In the genomic region with DNA sequence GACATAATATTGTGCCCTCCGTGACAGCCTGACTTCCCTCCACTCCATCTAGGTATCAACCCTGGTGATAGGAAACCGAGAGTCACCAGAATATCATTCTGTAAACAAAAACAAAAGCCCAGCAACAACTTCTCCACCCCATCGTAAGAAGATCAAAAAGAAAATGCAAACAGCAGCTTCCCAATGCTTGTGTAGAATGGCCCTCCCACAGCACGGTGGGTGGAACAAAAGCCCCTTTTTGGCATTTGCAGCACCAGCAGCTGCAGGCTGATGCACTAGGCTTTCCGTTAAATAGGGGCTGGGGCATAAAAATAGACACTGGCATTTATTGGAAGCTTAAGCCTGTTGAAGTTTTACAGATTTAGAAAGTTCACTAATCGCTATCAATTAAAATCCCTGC, we compare ENCODE assay signal across 14 cellular contexts.
A peak's percentile ranks its signal among the peaks of the same experiment; 100 is the strongest.
DNase-seq lines count a peak whose midpoint lies in the region; ATAC-seq and TF ChIP-seq lines count a peak whose summit lies in the region.
"Had no signal": no experiment of that assay in that cellular context is flagged by ENCODE, and none has a peak within 500 bp of the region (broad histone marks: within the 10 kb centered on the region; RNA-seq: fewer than 3 reads in every experiment).

No MANE protein-coding gene starts in this region.

- H3K4me3 ChIP-seq in GM23338 (no peak overlapping the region), ectodermal cell (ENCODE audit: insufficient read depth, low read depth, low read length) (peak overlapping the region; percentile 18), neural progenitor cell (peak overlapping the region; percentile 38)
- H3K4me3 ChIP-seq: MG63 had no signal

- H3K79me2 ChIP-seq in GM23338 (replicated peaks; ENCODE audit: insufficient read depth): no peaks in the 10 kb centered on the region
- no peaks in the 10 kb centered on the region for H3K79me2 ChIP-seq in neural progenitor cell (ENCODE audit: low read depth)

- no peaks in the 10 kb centered on the region for H3K9me3 ChIP-seq in ectodermal cell (ENCODE audit: control insufficient read depth, low read length)
- no peaks in the 10 kb centered on the region for H3K9me3 ChIP-seq in neural progenitor cell (ENCODE audit: low read depth)
- H3K9me3 ChIP-seq: MG63 had no signal

- H3K27me3 Mint-ChIP-seq in GM23338 (ENCODE audit: insufficient read depth, low read depth, poor library complexity) (peaks cover 10% of the 10 kb centered on the region), neural progenitor cell (ENCODE audit: insufficient read depth, low read depth) (peaks cover 6% of the 10 kb centered on the region)

- H3K27ac Mint-ChIP-seq in GM23338 (no peak overlapping the region), neural progenitor cell (peak overlapping the region; percentile 89)

- H3K4me3 Mint-ChIP-seq in GM23338 (no peak overlapping the region), neural progenitor cell (peak overlapping the region; percentile 85)

- 1 to 3% methylated on average over 5 of the region's 6 CpGs for WGBS in ectodermal cell, 2 experiments

- no peaks in the 10 kb centered on the region for H4K20me1 ChIP-seq in GM23338 (replicated peaks; ENCODE audit: insufficient read depth)
- H4K20me1 ChIP-seq in neural progenitor cell (ENCODE audit: low read depth): no peaks in the 10 kb centered on the region

- H3K27ac ChIP-seq in GM23338 (ENCODE audit: low read depth): no peak overlapping the region
- H3K27ac ChIP-seq in ectodermal cell (ENCODE audit: insufficient read depth, low read depth, low read length, poor library complexity, severe bottlenecking): peak overlapping the region; percentile 17
- H3K27ac ChIP-seq in neural progenitor cell: peak overlapping the region; percentile 0

- peaks cover 29% of the 10 kb centered on the region for H3K36me3 Mint-ChIP-seq in GM23338 (ENCODE audit: low read depth)
- no peaks in the 10 kb centered on the region for H3K36me3 Mint-ChIP-seq in neural progenitor cell

- no peaks in the 10 kb centered on the region for H3K9me2 ChIP-seq in GM23338 (ENCODE audit: insufficient read depth)

- H3K4me2 ChIP-seq in GM23338 (no peak overlapping the region), neural progenitor cell (peak overlapping the region; percentile 85)

- H3F3A ChIP-seq in GM23338 (replicated peaks; ENCODE audit: low read depth) (0 out of 2 replicates have a peak, but pooled peaks cover 6% of the 10 kb centered on the region), neural progenitor cell (ENCODE audit: low read depth) (peaks cover 21% of the 10 kb centered on the region)

- ATAC-seq in GM23338: peak; percentile 49
- no peak for ATAC-seq in HG03520 (IDR thresholded peaks at IDR 0.05; ENCODE audit: unreplicated experiment)
- no peak for ATAC-seq in stimulated activated naive CD8-positive, alpha-beta T cell treated with anti-CD3 and anti-CD28 coated beads, Interleukin-15, Interleukin-2, amounts not matched to agents 100 U/mL and 50 U/mL, for 24 hours
- ATAC-seq: SK-N-SH treated with all-trans-retinoic acid at 6 μM for 48 hours had no signal

- no peak for DNase-seq in GM23338 (ENCODE audit: low spot score)
- peak; percentile 35 for DNase-seq in NAMALWA (ENCODE audit: low spot score)
- DNase-seq in neural progenitor cell (ENCODE audit: low spot score): peak; percentile 75
- DNase-seq in stimulated activated naive CD8-positive, alpha-beta T cell treated with anti-CD3 and anti-CD28 coated beads, Interleukin-15, Interleukin-2, amounts not matched to agents 100 U/mL and 50 U/mL, for 24 hours: no peak
- no peak for DNase-seq in activated T-cell treated with anti-CD3 and anti-CD28 coated beads, Interleukin-2, amount 50 U/mL, for 48 hours
- DNase-seq: MG63, NCI-H2029 treated with DMSO at 0.1 percent for 48 hours, NCI-H345, NCI-H69, SHP77, T-helper 2 cell had no signal

- H3K36me3 ChIP-seq in GM23338 (ENCODE audit: insufficient read depth) (no peaks in the 10 kb centered on the region), ectodermal cell (ENCODE audit: control insufficient read depth, insufficient read depth, low read length) (no peaks in the 10 kb centered on the region), neural progenitor cell (no peaks in the 10 kb centered on the region)
- H3K36me3 ChIP-seq: MG63 had no signal

- H3K9me3 Mint-ChIP-seq in GM23338 (peaks cover 59% of the 10 kb centered on the region), neural progenitor cell (peaks cover 3% of the 10 kb centered on the region)

- TF ChIP-seq CTCF in GM23338 (conservative IDR thresholded peaks at IDR 0.05; ENCODE audit: low read depth in 2 of 2): no peak
- TF ChIP-seq CTCF in neural progenitor cell (IDR thresholded peaks at IDR 0.05): no peak

- no peak overlapping the region for H3K9ac ChIP-seq in neural progenitor cell

- H3K4me1 Mint-ChIP-seq in GM23338: peaks cover 24% of the 10 kb centered on the region
- peaks cover 22% of the 10 kb centered on the region for H3K4me1 Mint-ChIP-seq in neural progenitor cell

- peaks cover 8% of the 10 kb centered on the region; the same call in 1 of the 2 replicates for H3K4me1 ChIP-seq in GM23338 (ENCODE audit: insufficient read depth)
- H3K4me1 ChIP-seq in ectodermal cell (ENCODE audit: control insufficient read depth, insufficient read depth, low read length): peaks cover 10% of the 10 kb centered on the region
- peaks cover 24% of the 10 kb centered on the region for H3K4me1 ChIP-seq in neural progenitor cell

- no peak overlapping the region for H2AFZ ChIP-seq in GM23338
- peak overlapping the region; percentile 98 for H2AFZ ChIP-seq in neural progenitor cell (replicated peaks)

- H3K27me3 ChIP-seq in GM23338 (ENCODE audit: insufficient read depth) (no peaks in the 10 kb centered on the region), ectodermal cell (ENCODE audit: control insufficient read depth, insufficient read depth, low read length, poor library complexity, severe bottlenecking) (no peaks in the 10 kb centered on the region), neural progenitor cell (no peaks in the 10 kb centered on the region)
- H3K27me3 ChIP-seq: MG63 had no signal

TF ChIP-seq in GM23338, 12 proteins besides CTCF, POLR2A, EP300 and RAD21:
- TF ChIP-seq NANOG (IDR thresholded peaks at IDR 0.05; ENCODE audit: borderline replicate concordance) (no peak), STAT1 (IDR thresholded peaks at IDR 0.05; ENCODE audit: unreplicated experiment) (no peak), ZNF331 (CRISPR knock-in tag; IDR thresholded peaks at IDR 0.05; ENCODE audit: low read depth) (no peak), CREB1 (CRISPR knock-in tag; IDR thresholded peaks at IDR 0.05; ENCODE audit: low read depth) (no peak), ZNF114 (CRISPR knock-in tag; IDR thresholded peaks at IDR 0.05) (no peak), EZH2 (IDR thresholded peaks at IDR 0.05; ENCODE audit: low read depth, unreplicated experiment) (no peak)
- TF ChIP-seq, protein P1, sequence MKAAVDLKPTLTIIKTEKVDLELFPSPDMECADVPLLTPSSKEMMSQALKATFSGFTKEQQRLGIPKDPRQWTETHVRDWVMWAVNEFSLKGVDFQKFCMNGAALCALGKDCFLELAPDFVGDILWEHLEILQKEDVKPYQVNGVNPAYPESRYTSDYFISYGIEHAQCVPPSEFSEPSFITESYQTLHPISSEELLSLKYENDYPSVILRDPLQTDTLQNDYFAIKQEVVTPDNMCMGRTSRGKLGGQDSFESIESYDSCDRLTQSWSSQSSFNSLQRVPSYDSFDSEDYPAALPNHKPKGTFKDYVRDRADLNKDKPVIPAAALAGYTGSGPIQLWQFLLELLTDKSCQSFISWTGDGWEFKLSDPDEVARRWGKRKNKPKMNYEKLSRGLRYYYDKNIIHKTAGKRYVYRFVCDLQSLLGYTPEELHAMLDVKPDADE (IDR thresholded peaks at IDR 0.05): no peak

Comparison
In these comparisons a context has a peak if more than half of its experiments do, and no peak if none do; other contexts are left out.
1. DNase-seq: peak in NAMALWA (single experiment) and neural progenitor cell (single experiment); none in GM23338 (single experiment), stimulated activated naive CD8-positive, alpha-beta T cell treated with anti-CD3 and anti-CD28 coated beads, Interleukin-15, Interleukin-2, amounts not matched to agents 100 U/mL and 50 U/mL, for 24 hours (single experiment) and activated T-cell treated with anti-CD3 and anti-CD28 coated beads, Interleukin-2, amount 50 U/mL, for 48 hours (0 of 2).